ENCODE assay signal across 8 cellular contexts in the genomic region with DNA sequence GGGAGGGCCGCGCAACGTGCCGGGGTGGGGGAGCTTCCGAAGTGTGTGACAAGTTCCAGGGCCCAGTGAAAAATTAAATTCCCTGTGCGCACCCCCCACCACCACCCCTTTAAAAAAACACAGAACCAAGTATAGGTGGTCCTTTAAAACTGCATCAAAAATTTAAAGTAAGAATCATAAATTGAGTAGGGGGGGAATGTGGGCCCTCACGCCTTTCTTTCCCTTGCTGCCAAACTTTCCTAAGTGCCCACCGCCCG. TPM values are rescaled to one million over a fixed set of nuclear protein-coding genes. Genes with fewer than 3 reads are reported as not detected.
DNase-seq lines count a peak whose midpoint lies in the region; ATAC-seq and TF ChIP-seq lines count a peak whose summit lies in the region.

No MANE protein-coding gene starts in this region.

- H3K27ac Mint-ChIP-seq in activated T-cell treated with anti-CD3 and anti-CD28 coated beads, Interleukin-2, amount 50 U/mL, for 72 hours = no peak overlapping the region
- no peak overlapping the region for H3K27ac Mint-ChIP-seq in activated T-helper 2 cell treated with anti-CD3 and anti-CD28 coated beads, Interferon-gamma antibody, Interleukin-2, Interleukin-4, amounts not matched to agents 10 μg/mL and 5 μg/mL and 100 μg/mL, durations not matched to agents 14 hours and 24 hours and 36 hours

- H3K36me3 ChIP-seq in kidney epithelial cell (ENCODE audit: control insufficient read depth, insufficient read depth, low read length) (no peaks in the 10 kb centered on the region), suprapubic skin (no peaks in the 10 kb centered on the region)

- ATAC-seq in activated T-cell treated with anti-CD3 and anti-CD28 coated beads, Interleukin-2, amount 50 U/mL, for 72 hours (replicated peaks in 1 of 2) = no peak

- H3K9me3 ChIP-seq in suprapubic skin = no peaks in the 10 kb centered on the region

- peaks cover 68% of the 10 kb centered on the region for H3K27me3 Mint-ChIP-seq in activated T-cell treated with anti-CD3 and anti-CD28 coated beads, Interleukin-2, amount 50 U/mL, for 72 hours (ENCODE audit: low read depth)
- peaks cover 71% of the 10 kb centered on the region for H3K27me3 Mint-ChIP-seq in activated T-helper 2 cell treated with anti-CD3 and anti-CD28 coated beads, Interferon-gamma antibody, Interleukin-2, Interleukin-4, amounts not matched to agents 10 μg/mL and 5 μg/mL and 100 μg/mL, durations not matched to agents 14 hours and 24 hours and 36 hours (ENCODE audit: low read depth)

- H3K4me3 Mint-ChIP-seq in activated T-cell treated with anti-CD3 and anti-CD28 coated beads, Interleukin-2, amount 50 U/mL, for 72 hours = peak overlapping the region; percentile 61 to 90
- peak overlapping the region; percentile 39 for H3K4me3 Mint-ChIP-seq in activated T-helper 2 cell treated with anti-CD3 and anti-CD28 coated beads, Interferon-gamma antibody, Interleukin-2, Interleukin-4, amounts not matched to agents 10 μg/mL and 5 μg/mL and 100 μg/mL, durations not matched to agents 14 hours and 24 hours and 36 hours (ENCODE audit: low read depth)

- DNase-seq in activated T-cell treated with anti-CD3 and anti-CD28 coated beads, Interleukin-2, amount 50 U/mL, for 72 hours = no peak
- DNase-seq in activated T-cell treated with anti-CD3 and anti-CD28 coated beads, Interleukin-2, amount 50 U/mL, for 1 hour = no peak
- no peak for DNase-seq in activated T-helper 2 cell treated with anti-CD3 and anti-CD28 coated beads, Interferon-gamma antibody, Interleukin-2, Interleukin-4, amounts not matched to agents 10 μg/mL and 5 μg/mL and 100 μg/mL, durations not matched to agents 14 hours and 24 hours and 36 hours (ENCODE audit: low spot score)
- DNase-seq in kidney epithelial cell (ENCODE audit: low read depth) = no peak
- DNase-seq in suprapubic skin (ENCODE audit: low spot score in 2 of 2) = no peak
- DNase-seq in NK-92 treated with Interleukin-12 subunit alpha and Interleukin-12 subunit beta, amount 100 ng/mL, for 24 hours (lab: John Stamatoyannopoulos, UW) = no peak
- no peak for DNase-seq in DMS79 (lab: John Stamatoyannopoulos, UW)
- no peak for DNase-seq in NCI-H2107 (lab: John Stamatoyannopoulos, UW)

- TF ChIP-seq EP300 in suprapubic skin (IDR thresholded peaks at IDR 0.05) = no peak

- TF ChIP-seq CTCF in kidney epithelial cell (IDR thresholded peaks at IDR 0.05; ENCODE audit: insufficient read depth, low read length, poor library complexity, severe bottlenecking) (no peak), suprapubic skin (IDR thresholded peaks at IDR 0.05) (no peak)

- H3K4me3 ChIP-seq in kidney epithelial cell (ENCODE audit: low read depth, low read length) (peak overlapping the region; percentile 72), suprapubic skin (peak overlapping the region; percentile 74)

- 13% methylated on average over 9 of the region's 9 CpGs for whole genome bisulfite sequencing in suprapubic skin

- intact Hi-C loops in activated T-helper 2 cell treated with anti-CD3 and anti-CD28 coated beads, Interferon-gamma antibody, Interleukin-2, Interleukin-4, amounts not matched to agents 10 μg/mL and 5 μg/mL and 100 μg/mL, durations not matched to agents 14 hours and 24 hours and 36 hours (cut with micrococcal nuclease) = loop anchor here (5.0 to 10.0 kb wide), 2 partner anchors 1249 to 1526 kb away; no protein-coding TSS in a partner anchor

- peaks cover 76% of the 10 kb centered on the region for H3K4me1 ChIP-seq in suprapubic skin

- H3K27ac ChIP-seq in suprapubic skin = peak overlapping the region; percentile 91

- H3K9me3 Mint-ChIP-seq in activated T-cell treated with anti-CD3 and anti-CD28 coated beads, Interleukin-2, amount 50 U/mL, for 72 hours = no peaks in the 10 kb centered on the region
- H3K9me3 Mint-ChIP-seq in activated T-helper 2 cell treated with anti-CD3 and anti-CD28 coated beads, Interferon-gamma antibody, Interleukin-2, Interleukin-4, amounts not matched to agents 10 μg/mL and 5 μg/mL and 100 μg/mL, durations not matched to agents 14 hours and 24 hours and 36 hours = no peaks in the 10 kb centered on the region

- peaks cover 36% of the 10 kb centered on the region for H3K4me1 Mint-ChIP-seq in activated T-cell treated with anti-CD3 and anti-CD28 coated beads, Interleukin-2, amount 50 U/mL, for 72 hours (ENCODE audit: low read depth)
- peaks cover 25% of the 10 kb centered on the region for H3K4me1 Mint-ChIP-seq in activated T-helper 2 cell treated with anti-CD3 and anti-CD28 coated beads, Interferon-gamma antibody, Interleukin-2, Interleukin-4, amounts not matched to agents 10 μg/mL and 5 μg/mL and 100 μg/mL, durations not matched to agents 14 hours and 24 hours and 36 hours (ENCODE audit: low read depth)

- H3K27me3 ChIP-seq in kidney epithelial cell (ENCODE audit: control insufficient read depth, insufficient read depth, low read length) (peaks cover 12% of the 10 kb centered on the region), suprapubic skin (peaks cover 80% of the 10 kb centered on the region)

- no peak for TF ChIP-seq POLR2A in suprapubic skin (IDR thresholded peaks at IDR 0.05)

- H3K36me3 Mint-ChIP-seq in activated T-cell treated with anti-CD3 and anti-CD28 coated beads, Interleukin-2, amount 50 U/mL, for 72 hours (ENCODE audit: insufficient read depth in 2 of 2) = peaks cover 2% of the 10 kb centered on the region in 2 donors
- no peaks in the 10 kb centered on the region for H3K36me3 Mint-ChIP-seq in activated T-helper 2 cell treated with anti-CD3 and anti-CD28 coated beads, Interferon-gamma antibody, Interleukin-2, Interleukin-4, amounts not matched to agents 10 μg/mL and 5 μg/mL and 100 μg/mL, durations not matched to agents 14 hours and 24 hours and 36 hours (ENCODE audit: low read depth)

RNA-seq across cellular contexts. Expression of a gene that starts 2.5 kb away (rescaled TPM):
- total RNA-seq in activated T-cell treated with anti-CD3 and anti-CD28 coated beads, Interleukin-2, amount 50 U/mL, for 72 hours = 1 to 10 TPM in 1 of 2 donors, under 1 TPM in 1; 1.00 to 1.2 TPM
- total RNA-seq in activated T-helper 2 cell treated with anti-CD3 and anti-CD28 coated beads, Interferon-gamma antibody, Interleukin-2, Interleukin-4, amounts not matched to agents 10 μg/mL and 5 μg/mL and 100 μg/mL, durations not matched to agents 14 hours and 24 hours and 36 hours = 0.21 TPM in 2 replicates
- 6.7 and 9.2 TPM in 2 replicates for total RNA-seq in kidney epithelial cell
- total RNA-seq in suprapubic skin = 100 to 1,000 TPM in 2 of 4 donors, 10 to 100 TPM in 2; 67.1 to 222 (median 113) TPM
